Comparison of ENCODE assay signal across 36 cellular contexts in genomic region chr3:135419155-135419554, GRCh38.
"Had no signal": no experiment of that assay in that cellular context is flagged by ENCODE, and none has a peak within 500 bp of the region (broad histone marks: within the 10 kb centered on the region; RNA-seq: fewer than 3 reads in every experiment).

No MANE protein-coding gene starts in this region.

- H3K36me3 ChIP-seq: MG63 had no signal

- H3K4me3 ChIP-seq: MG63 had no signal

- DNase-seq: Karpas-422, Kasumi-1, MG63, MM.1S, MV-4-11, NCI-H1048, NCI-H1092, NCI-H1092 treated with DMSO at 0.1 percent for 48 hours, NCI-H1105, NCI-H1105 treated with DMSO at 0.1 percent for 48 hours, NCI-H1417, NCI-H1417 treated with DMSO at 0.1 percent for 48 hours, NCI-H1436, NCI-H1436 treated with DMSO at 0.1 percent for 48 hours, NCI-H146, NCI-H1694, NCI-H1694 treated with DMSO at 0.1 percent for 48 hours, NCI-H187, NCI-H187 treated with DMSO at 0.1 percent for 48 hours, NCI-H1930, NCI-H2029, NCI-H2029 treated with DMSO at 0.1 percent for 48 hours, NCI-H2081, NCI-H2081 treated with DMSO at 0.1 percent for 48 hours, NCI-H2107, NCI-H2171 treated with DMSO at 0.1 percent for 48 hours, NCI-H2227 treated with DMSO at 0.1 percent for 48 hours, NCI-H226, NCI-H345, NCI-H446, NCI-H446 treated with DMSO at 0.1 percent for 48 hours, NCI-H510A, NCI-H510A treated with DMSO at 0.1 percent for 48 hours, NCI-H524, NCI-H524 treated with DMSO at 0.1 percent for 48 hours, NCI-H526 had no signal

- H3K9me3 ChIP-seq: MG63 had no signal
